Comparison of ENCODE assay signal across 1 cellular context in genomic region chr2:95041060-95041823, GRCh38.
TF ChIP-seq lines count a peak whose summit lies in the region.

No MANE protein-coding gene starts in this region.

TF ChIP-seq in SK-N-SH, 30 proteins besides CTCF, POLR2A, EP300 and RAD21 (continued from another document):
- TF ChIP-seq ZBTB33 (IDR thresholded peaks at IDR 0.05; ENCODE audit: borderline replicate concordance, low read depth) (no peak), RFX5 (IDR thresholded peaks at IDR 0.05; ENCODE audit: low read length) (no peak), EZH2phosphoT487 (IDR thresholded peaks at IDR 0.05; ENCODE audit: borderline replicate concordance, low read depth) (no peak), JUND (IDR thresholded peaks at IDR 0.05) (no peak), ELF1 (IDR thresholded peaks at IDR 0.05) (no peak), REST (IDR thresholded peaks at IDR 0.05; ENCODE audit: low read depth, low read length) (no peak), RCOR1 (IDR thresholded peaks at IDR 0.05; ENCODE audit: low read length) (no peak), USF1 (IDR thresholded peaks at IDR 0.05; ENCODE audit: borderline replicate concordance, low read depth) (no peak), RXRA (IDR thresholded peaks at IDR 0.05; ENCODE audit: borderline replicate concordance, low read depth) (no peak), YY1 (IDR thresholded peaks at IDR 0.05; ENCODE audit: low read depth) (no peak), GATA2 (CRISPR knock-in tag; IDR thresholded peaks at IDR 0.05) (no peak), FOXJ3 (CRISPR knock-in tag; IDR thresholded peaks at IDR 0.05) (no peak), CHD2 (IDR thresholded peaks at IDR 0.05; ENCODE audit: low read length, partially characterized antibody) (no peak)
